In genomic region chr11:64237484-64237951, GRCh38 we compare ENCODE assay signal across 9 cellular contexts. TPM values are rescaled to one million over a fixed set of nuclear protein-coding genes. Genes with fewer than 3 reads are reported as not detected.
DNase-seq lines count a peak whose midpoint lies in the region; ATAC-seq and TF ChIP-seq lines count a peak whose summit lies in the region.
"Had no signal": no experiment of that assay in that cellular context is flagged by ENCODE, and none has a peak within 500 bp of the region (broad histone marks: within the 10 kb centered on the region; RNA-seq: fewer than 3 reads in every experiment).

No MANE protein-coding gene starts in this region.

- peaks cover 32% of the 10 kb centered on the region for H3K36me3 ChIP-seq in BLaER1
- peaks cover 35 to 36% of the 10 kb centered on the region in 2 experiments for H3K36me3 ChIP-seq in mesenchymal stem cell (ENCODE audit: control insufficient read depth in 1 of 2, insufficient read depth in 2 of 2, low read depth in 1 of 2, low read length in 2 of 2)
- peaks cover 10% of the 10 kb centered on the region for H3K36me3 ChIP-seq in endodermal cell (ENCODE audit: control insufficient read depth, insufficient read depth, low read length)

- no peak overlapping the region for H3K56ac ChIP-seq in H9 (ENCODE audit: insufficient read length, low read depth, low read length)

- 95% methylated on average over 11 of the region's 12 CpGs for WGBS in mesenchymal stem cell
- 83 to 94% methylated on average over 2 to 12 of the region's 12 CpGs for WGBS in endodermal cell (ENCODE audit: insufficient coverage in 1 of 2, insufficient read length in 1 of 2), 2 experiments
- no CpG with 5 or more reads among the region's 12 CpGs for WGBS in H9 (ENCODE audit: extremely low coverage, insufficient read length, low lambda C conversion rate)

- H3K14ac ChIP-seq in mesenchymal stem cell (ENCODE audit: low read length in 2 of 2), result no peak overlapping the region
- H3K14ac ChIP-seq in H9 (ENCODE audit: insufficient read depth, low read length), result no peak overlapping the region

- H3K27ac Mint-ChIP-seq in endodermal cell (no peak overlapping the region), H9 (no peak overlapping the region)

- H4K20me1 ChIP-seq in BLaER1 (peaks cover 22% of the 10 kb centered on the region), H9 (ENCODE audit: control insufficient read depth, insufficient read depth, insufficient read length) (no peaks in the 10 kb centered on the region)

- H2AFZ ChIP-seq in mesenchymal stem cell (ENCODE audit: low read depth, low read length) (no peak overlapping the region), H9 (ENCODE audit: low read length) (no peak overlapping the region)

- no peak overlapping the region for H4K5ac ChIP-seq in H9 (ENCODE audit: insufficient read length, low read depth, low read length)

- no peak overlapping the region for H3K23ac ChIP-seq in mesenchymal stem cell (ENCODE audit: low read length in 2 of 2)
- no peak overlapping the region for H3K23ac ChIP-seq in H9 (ENCODE audit: insufficient read length, low read depth, low read length)

- H3K9me3 ChIP-seq in BLaER1, result no peaks in the 10 kb centered on the region
- no peaks in the 10 kb centered on the region for H3K9me3 ChIP-seq in mesenchymal stem cell (ENCODE audit: control insufficient read depth, low read length)
- no peaks in the 10 kb centered on the region for H3K9me3 ChIP-seq in endodermal cell (ENCODE audit: control insufficient read depth, low read length)
- no peaks in the 10 kb centered on the region for H3K9me3 ChIP-seq in H9 (ENCODE audit: control insufficient read depth, low read depth, low read length)

- H3K4ac ChIP-seq in mesenchymal stem cell (ENCODE audit: low read depth in 1 of 2, low read length in 2 of 2), result no peak overlapping the region
- no peak overlapping the region for H3K4ac ChIP-seq in H9 (ENCODE audit: low read depth, low read length)

- no peak overlapping the region for H3T11ph ChIP-seq in H9 (ENCODE audit: low read length)

- H3K4me1 ChIP-seq in BLaER1 (peaks cover 75% of the 10 kb centered on the region), mesenchymal stem cell (ENCODE audit: control insufficient read depth, insufficient read depth, low read depth, low read length) (peaks cover 32% of the 10 kb centered on the region), endodermal cell (ENCODE audit: control insufficient read depth, insufficient read depth, low read length) (no peaks in the 10 kb centered on the region), H9 (ENCODE audit: insufficient read depth, low read length) (no peaks in the 10 kb centered on the region)

- no peak overlapping the region for H2BK20ac ChIP-seq in H9 (ENCODE audit: low read depth, low read length, poor library complexity, severe bottlenecking)

- H3K4me3 ChIP-seq in BLaER1 (no peak overlapping the region), mesenchymal stem cell (ENCODE audit: insufficient read depth in 1 of 2, low read depth in 1 of 2, low read length in 2 of 2) (no peak overlapping the region), endodermal cell (ENCODE audit: low read length) (no peak overlapping the region)
- H3K4me3 ChIP-seq: SK-N-MC had no signal

- H3K23me2 ChIP-seq in H9 (ENCODE audit: insufficient read length, low read depth, low read length, poor library complexity, severe bottlenecking), result peaks cover 19% of the 10 kb centered on the region

- H3K27ac ChIP-seq in BLaER1 (peak overlapping the region; percentile 22; the same call in 1 of the 2 replicates), VCaP (peak overlapping the region; percentile 95), mesenchymal stem cell (ENCODE audit: low read length, poor library complexity, severe bottlenecking) (no peak overlapping the region), endodermal cell (ENCODE audit: low read depth, low read length) (no peak overlapping the region), H9 (ENCODE audit: insufficient read length, low read depth, low read length) (no peak overlapping the region)
- H3K27ac ChIP-seq: SK-N-MC had no signal

- peak overlapping the region; percentile 15 for H4K91ac ChIP-seq in mesenchymal stem cell (ENCODE audit: low read length)
- H4K91ac ChIP-seq in H9 (ENCODE audit: insufficient read length, low read depth, low read length), result no peak overlapping the region

- no peak overlapping the region for H2BK15ac ChIP-seq in mesenchymal stem cell (ENCODE audit: low read depth, poor library complexity, severe bottlenecking)
- H2BK15ac ChIP-seq in H9 (ENCODE audit: low read depth, low read length), result no peak overlapping the region

- peak; percentile 93 for DNase-seq in NCI-H1092 (lab: John Stamatoyannopoulos, UW)
- DNase-seq in mesenchymal stem cell, result no peak
- DNase-seq in endodermal cell, result no peak
- no peak for DNase-seq in NOMO-1 (lab: John Stamatoyannopoulos, UW; ENCODE audit: unreplicated experiment in 2 of 2)
- no peak for DNase-seq in H9

- TF ChIP-seq CTCF in VCaP (conservative IDR thresholded peaks at IDR 0.05), result peak; percentile 56
- no peak for TF ChIP-seq CTCF in endodermal cell (conservative IDR thresholded peaks at IDR 0.05)
- TF ChIP-seq CTCF in H9 (conservative IDR thresholded peaks at IDR 0.05), result no peak

- 0 out of 2 replicates have a peak overlapping the region, but pooled peaks have one; percentile 50 for H3K9ac ChIP-seq in BLaER1
- H3K9ac ChIP-seq in mesenchymal stem cell (ENCODE audit: low read length), result no peak overlapping the region
- H3K9ac ChIP-seq in endodermal cell (ENCODE audit: extremely low read depth, low read length, poor library complexity, severe bottlenecking), result no peak overlapping the region
- no peak overlapping the region for H3K9ac ChIP-seq in H9 (ENCODE audit: extremely low read depth, insufficient read length, low read length)

- H3K36me3 Mint-ChIP-seq in endodermal cell (ENCODE audit: low read depth), result peaks cover 18% of the 10 kb centered on the region
- peaks cover 4 to 26% (median 13%) of the 10 kb centered on the region in 3 experiments; a peak in 6 of 7 replicates for H3K36me3 Mint-ChIP-seq in H9 (ENCODE audit: insufficient read depth in 1 of 3, low read depth in 3 of 3)

- H3K4me1 Mint-ChIP-seq in endodermal cell, result peaks cover 13% of the 10 kb centered on the region
- H3K4me1 Mint-ChIP-seq in H9, result peaks cover 22% of the 10 kb centered on the region in 2 experiments

- H2AK5ac ChIP-seq in mesenchymal stem cell (ENCODE audit: low read length, severe bottlenecking), result no peak overlapping the region
- H2AK5ac ChIP-seq in H9 (ENCODE audit: insufficient read length, low read length), result no peak overlapping the region

- H2BK5ac ChIP-seq in mesenchymal stem cell (ENCODE audit: low read depth, low read length, poor library complexity, severe bottlenecking), result no peak overlapping the region
- H2BK5ac ChIP-seq in H9 (ENCODE audit: insufficient read length, low read length), result no peak overlapping the region

- H3K4me3 Mint-ChIP-seq in endodermal cell (no peak overlapping the region), H9 (peak overlapping the region in 1 of 2 experiments; percentile 26; a peak in 1 of 5 replicates)

- peaks cover 2% of the 10 kb centered on the region; the same call in 1 of the 2 replicates for H3K79me2 ChIP-seq in H9 (ENCODE audit: insufficient read depth, low read length)

- H4K8ac ChIP-seq in mesenchymal stem cell (ENCODE audit: low read length), result no peak overlapping the region
- no peak overlapping the region for H4K8ac ChIP-seq in H9 (replicated peaks; ENCODE audit: insufficient read length, low read depth, low read length)

- H3K27me3 ChIP-seq in BLaER1 (no peaks in the 10 kb centered on the region), mesenchymal stem cell (ENCODE audit: control insufficient read depth in 1 of 2, insufficient read depth in 1 of 2, low read length in 2 of 2) (no peaks in the 10 kb centered on the region), endodermal cell (ENCODE audit: control insufficient read depth, insufficient read depth, low read length, poor library complexity, severe bottlenecking) (no peaks in the 10 kb centered on the region), H9 (ENCODE audit: insufficient read depth, low read length) (no peaks in the 10 kb centered on the region; the same call in 1 of the 2 replicates)

- H3K27me3 Mint-ChIP-seq in endodermal cell (ENCODE audit: insufficient read depth), result peaks cover 1% of the 10 kb centered on the region
- H3K27me3 Mint-ChIP-seq in H9 (ENCODE audit: low read depth), result peaks cover 8% of the 10 kb centered on the region

- peaks cover 37% of the 10 kb centered on the region for H3K79me1 ChIP-seq in mesenchymal stem cell (replicated peaks; ENCODE audit: low read length, poor library complexity, severe bottlenecking)
- no peaks in the 10 kb centered on the region for H3K79me1 ChIP-seq in H9 (ENCODE audit: insufficient read depth, low read depth, low read length, poor library complexity, severe bottlenecking)

- H2BK120ac ChIP-seq in mesenchymal stem cell (ENCODE audit: low read depth, low read length) (no peak overlapping the region), H9 (ENCODE audit: low read depth, low read length, poor library complexity, severe bottlenecking) (no peak overlapping the region)

- H3K9me3 Mint-ChIP-seq in endodermal cell (no peaks in the 10 kb centered on the region), H9 (no peaks in the 10 kb centered on the region)

- H2BK12ac ChIP-seq in mesenchymal stem cell (ENCODE audit: low read length in 2 of 2), result peak overlapping the region in 1 of 2 experiments; percentile 28
- no peak overlapping the region for H2BK12ac ChIP-seq in H9 (ENCODE audit: insufficient read length, low read depth, low read length)

- peak overlapping the region; percentile 6; the same call in 1 of the 2 replicates for H3K4me2 ChIP-seq in BLaER1
- no peak overlapping the region for H3K4me2 ChIP-seq in mesenchymal stem cell (ENCODE audit: low read length, poor library complexity, severe bottlenecking)
- H3K4me2 ChIP-seq in H9 (ENCODE audit: insufficient read depth, insufficient read length, low read length), result no peak overlapping the region

- ATAC-seq in GM19397 (IDR thresholded peaks at IDR 0.05; ENCODE audit: unreplicated experiment), result no peak

- H3K18ac ChIP-seq in mesenchymal stem cell (ENCODE audit: low read depth in 1 of 2, low read length in 2 of 2) (no peak overlapping the region), H9 (ENCODE audit: insufficient read length, low read depth, low read length) (no peak overlapping the region)

RNA-seq across cellular contexts. Expression of gene VEGFB, which starts 3.1 kb away (rescaled TPM):
- 139 TPM for polyA plus RNA-seq in mesenchymal stem cell (2013, experiment 1 of 2)
- polyA plus RNA-seq in mesenchymal stem cell (2013, experiment 2 of 2), result 137 TPM
- total RNA-seq in endodermal cell (10 to 100 TPM; 58.9 to 78.4 TPM), H9 (2021) (57.1 and 57.7 TPM in 2 replicates)
- 54.9 TPM for polyA plus RNA-seq in endodermal cell (2013, experiment 1 of 2)
- 58.4 TPM for polyA plus RNA-seq in endodermal cell (2013, experiment 2 of 2)

RNA-seq across cellular contexts. Expression of gene FKBP2, which starts 3.4 kb away (rescaled TPM):
- 70.1 TPM for polyA plus RNA-seq in mesenchymal stem cell (2013, experiment 1 of 2)
- 68.6 TPM for polyA plus RNA-seq in mesenchymal stem cell (2013, experiment 2 of 2)
- total RNA-seq in endodermal cell (10 to 100 TPM; 44.6 to 53.7 TPM), H9 (2021) (36.5 and 41.0 TPM in 2 replicates)
- polyA plus RNA-seq in endodermal cell (2013, experiment 1 of 2), result 64.6 TPM
- 54.0 TPM for polyA plus RNA-seq in endodermal cell (2013, experiment 2 of 2)

RNA-seq across cellular contexts. Expression of gene DNAJC4, which starts 7.2 kb away (rescaled TPM):
- polyA plus RNA-seq in mesenchymal stem cell (2013, experiment 1 of 2), result 38.5 TPM
- 36.7 TPM for polyA plus RNA-seq in mesenchymal stem cell (2013, experiment 2 of 2)
- total RNA-seq in endodermal cell (10 to 100 TPM; 20.3 to 22.9 TPM), H9 (2021) (21.0 and 24.2 TPM in 2 replicates)
- polyA plus RNA-seq in endodermal cell (2013, experiment 1 of 2), result 47.3 TPM
- polyA plus RNA-seq in endodermal cell (2013, experiment 2 of 2), result 47.4 TPM

RNA-seq across cellular contexts. Expression of gene PPP1R14B, which starts 9.2 kb away (rescaled TPM):
- polyA plus RNA-seq in mesenchymal stem cell (2013, experiment 1 of 2), result 279 TPM
- 281 TPM for polyA plus RNA-seq in mesenchymal stem cell (2013, experiment 2 of 2)
- total RNA-seq in endodermal cell (100 to 1,000 TPM; 228 to 265 TPM), H9 (2021) (358 and 363 TPM in 2 replicates)
- polyA plus RNA-seq in endodermal cell (2013, experiment 1 of 2), result 236 TPM
- polyA plus RNA-seq in endodermal cell (2013, experiment 2 of 2), result 235 TPM

RNA-seq across cellular contexts. Expression of gene NUDT22, which starts 11.4 kb away (rescaled TPM):
- polyA plus RNA-seq in mesenchymal stem cell (2013, experiment 1 of 2), result 81.2 TPM
- polyA plus RNA-seq in mesenchymal stem cell (2013, experiment 2 of 2), result 80.4 TPM
- total RNA-seq in endodermal cell, result 10 to 100 TPM; 54.4 to 55.9 TPM
- 25.3 TPM for polyA plus RNA-seq in endodermal cell (2013, experiment 1 of 2)
- 25.5 TPM for polyA plus RNA-seq in endodermal cell (2013, experiment 2 of 2)
- total RNA-seq in H9 (2021), result 39.6 and 45.8 TPM in 2 replicates

Comparison
In these comparisons a context has a peak if more than half of its experiments do, and no peak if none do; other contexts are left out.
1. H3K27ac ChIP-seq: peak in BLaER1 (single experiment) and VCaP (single experiment); none in mesenchymal stem cell (single experiment), endodermal cell (single experiment) and H9 (single experiment).